In the genomic region with DNA sequence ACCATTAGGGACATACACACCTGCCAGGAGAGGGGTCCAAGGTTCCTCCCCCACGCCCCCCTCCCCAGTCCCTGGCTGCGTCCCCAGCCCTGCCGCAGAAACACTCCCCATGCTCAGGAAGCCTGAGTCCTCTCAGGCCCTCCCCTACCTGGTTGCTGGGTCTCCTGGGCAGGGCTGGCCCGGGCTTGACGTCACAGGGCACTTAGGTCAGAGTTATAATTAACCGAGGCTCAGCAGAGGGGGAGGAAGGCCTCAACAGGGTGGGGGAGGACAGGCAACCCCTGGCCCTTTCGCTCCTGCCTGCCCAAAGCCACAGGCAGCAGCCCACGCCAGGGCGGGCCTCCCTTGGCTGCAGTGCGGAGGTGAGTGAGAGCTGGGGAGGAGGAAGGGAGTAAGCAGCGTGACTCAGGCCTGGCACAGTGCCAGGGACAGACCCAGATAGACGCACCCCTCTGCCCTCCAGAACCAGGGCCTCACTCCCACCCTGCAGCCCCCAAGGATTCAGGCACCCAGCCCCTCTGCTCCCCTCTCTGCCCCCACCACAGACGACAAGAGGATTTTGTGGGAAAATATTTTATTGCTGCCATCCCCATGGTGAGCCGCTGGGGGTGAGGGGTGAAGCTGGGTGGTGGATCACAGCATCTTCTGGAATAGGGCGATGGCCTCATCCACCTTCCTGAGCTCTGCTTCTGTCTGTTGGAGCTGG, we compare ENCODE assay signal across 8 cellular contexts. TPM values are rescaled to one million over a fixed set of nuclear protein-coding genes. Genes with fewer than 3 reads are reported as not detected.
DNase-seq lines count a peak whose midpoint lies in the region; ATAC-seq and FAIRE-seq lines count a peak whose summit lies in the region.

A gene with protein sequence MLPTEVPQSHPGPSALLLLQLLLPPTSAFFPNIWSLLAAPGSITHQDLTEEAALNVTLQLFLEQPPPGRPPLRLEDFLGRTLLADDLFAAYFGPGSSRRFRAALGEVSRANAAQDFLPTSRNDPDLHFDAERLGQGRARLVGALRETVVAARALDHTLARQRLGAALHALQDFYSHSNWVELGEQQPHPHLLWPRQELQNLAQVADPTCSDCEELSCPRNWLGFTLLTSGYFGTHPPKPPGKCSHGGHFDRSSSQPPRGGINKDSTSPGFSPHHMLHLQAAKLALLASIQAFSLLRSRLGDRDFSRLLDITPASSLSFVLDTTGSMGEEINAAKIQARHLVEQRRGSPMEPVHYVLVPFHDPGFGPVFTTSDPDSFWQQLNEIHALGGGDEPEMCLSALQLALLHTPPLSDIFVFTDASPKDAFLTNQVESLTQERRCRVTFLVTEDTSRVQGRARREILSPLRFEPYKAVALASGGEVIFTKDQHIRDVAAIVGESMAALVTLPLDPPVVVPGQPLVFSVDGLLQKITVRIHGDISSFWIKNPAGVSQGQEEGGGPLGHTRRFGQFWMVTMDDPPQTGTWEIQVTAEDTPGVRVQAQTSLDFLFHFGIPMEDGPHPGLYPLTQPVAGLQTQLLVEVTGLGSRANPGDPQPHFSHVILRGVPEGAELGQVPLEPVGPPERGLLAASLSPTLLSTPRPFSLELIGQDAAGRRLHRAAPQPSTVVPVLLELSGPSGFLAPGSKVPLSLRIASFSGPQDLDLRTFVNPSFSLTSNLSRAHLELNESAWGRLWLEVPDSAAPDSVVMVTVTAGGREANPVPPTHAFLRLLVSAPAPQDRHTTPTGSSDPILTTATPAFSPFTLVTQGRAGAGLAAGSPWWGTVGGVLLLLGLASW (minus strand): TSS at position 368 of the 706 bp plus-strand sequence. CDS start 549 bp downstream, outside the sequence.

- peak within 1 kb of the TSS; percentile 24 for H3K4me3 ChIP-seq in effector memory CD4-positive, alpha-beta T cell (ENCODE audit: insufficient read depth, low read depth, low read length, poor library complexity, severe bottlenecking)
- H3K4me3 ChIP-seq in mucosa of stomach (ENCODE audit: low read length): peak within 1 kb of the TSS; percentile 60

- peaks cover 41% of the 10 kb centered on the region for H3K4me1 Mint-ChIP-seq in activated CD8-positive, alpha-beta T cell treated with anti-CD3 and anti-CD28 coated beads, Interleukin-2, amount 10 ng/mL, durations not matched to agents 7 days and 5 days (ENCODE audit: low read depth)
- peaks cover 39% of the 10 kb centered on the region for H3K4me1 Mint-ChIP-seq in stimulated activated effector memory CD8-positive, alpha-beta T cell treated with anti-CD3 and anti-CD28 coated beads, Interleukin-12 subunit alpha, Interleukin-12 subunit beta, amount 100 ng/mL, for 72 hours

- H3K4me3 Mint-ChIP-seq in activated CD8-positive, alpha-beta T cell treated with anti-CD3 and anti-CD28 coated beads, Interleukin-2, amount 10 ng/mL, durations not matched to agents 7 days and 5 days: peak within 1 kb of the TSS; percentile 50
- peak within 1 kb of the TSS; percentile 68 for H3K4me3 Mint-ChIP-seq in stimulated activated effector memory CD8-positive, alpha-beta T cell treated with anti-CD3 and anti-CD28 coated beads, Interleukin-12 subunit alpha, Interleukin-12 subunit beta, amount 100 ng/mL, for 72 hours

- peaks cover 33% of the 10 kb centered on the region for H3K36me3 ChIP-seq in effector memory CD4-positive, alpha-beta T cell (ENCODE audit: control insufficient read depth, insufficient read depth, low read length)
- H3K36me3 ChIP-seq in mucosa of stomach (ENCODE audit: control insufficient read depth, insufficient read depth, low read length): peaks cover 7% of the 10 kb centered on the region

- peaks cover 22% of the 10 kb centered on the region for H3K36me3 Mint-ChIP-seq in activated CD8-positive, alpha-beta T cell treated with anti-CD3 and anti-CD28 coated beads, Interleukin-2, amount 10 ng/mL, durations not matched to agents 7 days and 5 days (ENCODE audit: low read depth)
- H3K36me3 Mint-ChIP-seq in stimulated activated effector memory CD8-positive, alpha-beta T cell treated with anti-CD3 and anti-CD28 coated beads, Interleukin-12 subunit alpha, Interleukin-12 subunit beta, amount 100 ng/mL, for 72 hours: peaks cover 37% of the 10 kb centered on the region

- CTCF ChIA-PET in activated CD8-positive, alpha-beta T cell treated with anti-CD3 and anti-CD28 coated beads, Interleukin-2, amount 10 ng/mL, durations not matched to agents 7 days and 5 days (lab: Charles Lee): interaction anchor here (0.7 to 2.0 kb wide), 3 partner anchors 11 to 50 kb away, joined by 3 to 14 read pairs (median 4); no protein-coding TSS in a partner anchor

- H3K27ac Mint-ChIP-seq in activated CD8-positive, alpha-beta T cell treated with anti-CD3 and anti-CD28 coated beads, Interleukin-2, amount 10 ng/mL, durations not matched to agents 7 days and 5 days: peak within 1 kb of the TSS; percentile 91
- H3K27ac Mint-ChIP-seq in stimulated activated effector memory CD8-positive, alpha-beta T cell treated with anti-CD3 and anti-CD28 coated beads, Interleukin-12 subunit alpha, Interleukin-12 subunit beta, amount 100 ng/mL, for 72 hours: peak within 1 kb of the TSS; percentile 91

- POLR2A ChIA-PET in activated CD8-positive, alpha-beta T cell treated with anti-CD3 and anti-CD28 coated beads, Interleukin-2, amount 10 ng/mL, durations not matched to agents 7 days and 5 days (lab: Charles Lee): interaction anchor here (1.0 to 1.8 kb wide), 4 partner anchors 30 to 41 kb away, joined by 3 to 9 read pairs (median 4); a partner anchor contains a TSS

- peaks cover 32% of the 10 kb centered on the region for H3K4me1 ChIP-seq in effector memory CD4-positive, alpha-beta T cell (ENCODE audit: control insufficient read depth, insufficient read depth, low read length, poor library complexity, severe bottlenecking)
- H3K4me1 ChIP-seq in mucosa of stomach (ENCODE audit: control insufficient read depth, insufficient read depth, low read length): peaks cover 38% of the 10 kb centered on the region

- H3K27me3 Mint-ChIP-seq in activated CD8-positive, alpha-beta T cell treated with anti-CD3 and anti-CD28 coated beads, Interleukin-2, amount 10 ng/mL, durations not matched to agents 7 days and 5 days (ENCODE audit: low read depth): no peaks in the 10 kb centered on the region

- no peaks in the 10 kb centered on the region for H3K27me3 ChIP-seq in effector memory CD4-positive, alpha-beta T cell (replicated peaks; ENCODE audit: control insufficient read depth, insufficient read depth, low read length, poor library complexity, severe bottlenecking)
- no peaks in the 10 kb centered on the region for H3K27me3 ChIP-seq in mucosa of stomach (ENCODE audit: control insufficient read depth, insufficient read depth, low read length)

- H3K9me3 ChIP-seq in effector memory CD4-positive, alpha-beta T cell (ENCODE audit: control insufficient read depth, low read length): no peaks in the 10 kb centered on the region
- no peaks in the 10 kb centered on the region for H3K9me3 ChIP-seq in mucosa of stomach (ENCODE audit: control insufficient read depth, low read length)

- peak within 1 kb of the TSS; percentile 89 for H3K9ac ChIP-seq in mucosa of stomach (ENCODE audit: low read length)

- DNase-seq in GM18507 (ENCODE audit: extremely low spot score, insufficient read length, low read depth): peak; percentile 67
- DNase-seq in NCI-H82 (lab: John Stamatoyannopoulos, UW): peak; percentile 71
- DNase-seq in activated CD8-positive, alpha-beta T cell treated with anti-CD3 and anti-CD28 coated beads, Interleukin-2, amount 10 ng/mL, durations not matched to agents 7 days and 5 days: peak; percentile 81
- DNase-seq in effector memory CD4-positive, alpha-beta T cell: peak; percentile 52 to 58 (median 56)
- DNase-seq in stimulated activated effector memory CD8-positive, alpha-beta T cell treated with anti-CD3 and anti-CD28 coated beads, Interleukin-12 subunit alpha, Interleukin-12 subunit beta, amount 100 ng/mL, for 72 hours (ENCODE audit: low spot score in 2 of 2): peak; percentile 67 to 82
- DNase-seq in foreskin melanocyte: no peak

- ATAC-seq in HG03175 (IDR thresholded peaks at IDR 0.05; ENCODE audit: unreplicated experiment): peak; percentile 53
- peak; percentile 80 for ATAC-seq in activated CD8-positive, alpha-beta T cell treated with anti-CD3 and anti-CD28 coated beads, Interleukin-2, amount 10 ng/mL, durations not matched to agents 7 days and 5 days
- peak; percentile 94 for ATAC-seq in stimulated activated effector memory CD8-positive, alpha-beta T cell treated with anti-CD3 and anti-CD28 coated beads, Interleukin-12 subunit alpha, Interleukin-12 subunit beta, amount 100 ng/mL, for 72 hours

- peak; percentile 88 for FAIRE-seq in GM18507 (lab: Jason Lieb, UNC)

- no peaks in the 10 kb centered on the region for H3K9me3 Mint-ChIP-seq in activated CD8-positive, alpha-beta T cell treated with anti-CD3 and anti-CD28 coated beads, Interleukin-2, amount 10 ng/mL, durations not matched to agents 7 days and 5 days (ENCODE audit: insufficient read depth)
- H3K9me3 Mint-ChIP-seq in stimulated activated effector memory CD8-positive, alpha-beta T cell treated with anti-CD3 and anti-CD28 coated beads, Interleukin-12 subunit alpha, Interleukin-12 subunit beta, amount 100 ng/mL, for 72 hours: no peaks in the 10 kb centered on the region

- peak within 1 kb of the TSS; percentile 15 for H3K27ac ChIP-seq in effector memory CD4-positive, alpha-beta T cell (ENCODE audit: insufficient read depth, low read length, poor library complexity, severe bottlenecking)

RNA-seq across cellular contexts. Expression of the gene that starts here (rescaled TPM):
- 1 to 10 TPM; 6.4 to 6.6 TPM for total RNA-seq in activated CD8-positive, alpha-beta T cell treated with anti-CD3 and anti-CD28 coated beads, Interleukin-2, amount 10 ng/mL, durations not matched to agents 7 days and 5 days
